Comparison of ENCODE assay signal across 15 cellular contexts in genomic region chr12:19507823-19508222, GRCh38.
DNase-seq lines count a peak whose midpoint lies in the region; FAIRE-seq and TF ChIP-seq lines count a peak whose summit lies in the region.
"Had no signal": no experiment of that assay in that cellular context is flagged by ENCODE, and none has a peak within 500 bp of the region (broad histone marks: within the 10 kb centered on the region; RNA-seq: fewer than 3 reads in every experiment).

No MANE protein-coding gene starts in this region.

- no peak overlapping the region for H3K27ac ChIP-seq in H1 (ENCODE audit: low read depth, low read length)
- H3K27ac ChIP-seq in mesenchymal stem cell (ENCODE audit: low read length, poor library complexity, severe bottlenecking): no peak overlapping the region
- H3K27ac ChIP-seq in Karpas-422 (ENCODE audit: low read length): no peak overlapping the region
- H3K27ac ChIP-seq: HL-60 had no signal

- H2AK5ac ChIP-seq in H1 (ENCODE audit: low read depth, low read length): no peak overlapping the region
- no peak overlapping the region for H2AK5ac ChIP-seq in mesenchymal stem cell (ENCODE audit: low read length, severe bottlenecking)

- H3K4ac ChIP-seq in H1 (replicated peaks; ENCODE audit: insufficient read length, low read depth, low read length) (no peak overlapping the region), mesenchymal stem cell (ENCODE audit: low read depth in 1 of 2, low read length in 2 of 2) (no peak overlapping the region)

- TF ChIP-seq EP300 in H1 (IDR thresholded peaks at IDR 0.05; ENCODE audit: borderline replicate concordance in 1 of 2, low read depth in 2 of 2, low read length in 2 of 2): no peak

- CTCF ChIA-PET in H1 (lab: Charles Lee; ENCODE audit: partially characterized antibody): interaction anchor here (0.6 to 1.8 kb wide), 8 partner anchors 9 to 923 kb away, joined by 3 to 5 read pairs (median 3); no protein-coding TSS in a partner anchor

- H3K79me1 ChIP-seq in H1 (ENCODE audit: low read depth, low read length) (peaks cover 13% of the 10 kb centered on the region), mesenchymal stem cell (replicated peaks; ENCODE audit: low read length, poor library complexity, severe bottlenecking) (peaks cover 25% of the 10 kb centered on the region)

- no peaks in the 10 kb centered on the region for H3K9me2 ChIP-seq in Karpas-422 (replicated peaks; ENCODE audit: insufficient read depth, low read length)

- peaks cover 0 to 40% (median 9%) of the 10 kb centered on the region in 4 experiments; a peak in 4 of 8 replicates for H3K36me3 ChIP-seq in H1 (ENCODE audit: control insufficient read depth in 2 of 4, insufficient read depth in 4 of 4, low read length in 3 of 4)
- H3K36me3 ChIP-seq in mesenchymal stem cell (ENCODE audit: control insufficient read depth in 1 of 2, insufficient read depth in 2 of 2, low read depth in 1 of 2, low read length in 2 of 2): peaks cover 8 to 21% of the 10 kb centered on the region in 2 experiments
- H3K36me3 ChIP-seq in Karpas-422 (ENCODE audit: insufficient read depth, low read length): peaks cover 2% of the 10 kb centered on the region; the same call in 1 of the 2 replicates

- no peak overlapping the region for H2BK120ac ChIP-seq in H1 (replicated peaks; ENCODE audit: low read depth, low read length)
- H2BK120ac ChIP-seq in mesenchymal stem cell (ENCODE audit: low read depth, low read length): no peak overlapping the region

- H3K23me2 ChIP-seq in H1 (ENCODE audit: low read depth, low read length): no peaks in the 10 kb centered on the region

- H3K56ac ChIP-seq in H1 (replicated peaks; ENCODE audit: insufficient read length, low read depth, low read length): no peak overlapping the region

- H3K4me2 ChIP-seq in H1 (ENCODE audit: insufficient read depth in 1 of 2, low read depth in 2 of 2, low read length in 2 of 2): no peak overlapping the region
- H3K4me2 ChIP-seq in mesenchymal stem cell (ENCODE audit: low read length, poor library complexity, severe bottlenecking): no peak overlapping the region
- H3K4me2 ChIP-seq in Karpas-422 (ENCODE audit: low read depth, low read length, poor library complexity, severe bottlenecking): no peak overlapping the region

- H2AFZ ChIP-seq in H1 (ENCODE audit: low read length): no peak overlapping the region
- H2AFZ ChIP-seq in mesenchymal stem cell (ENCODE audit: low read depth, low read length): no peak overlapping the region
- no peak overlapping the region for H2AFZ ChIP-seq in Karpas-422 (ENCODE audit: low read length)

- no peak overlapping the region for H3K14ac ChIP-seq in H1 (ENCODE audit: insufficient read length)
- no peak overlapping the region for H3K14ac ChIP-seq in mesenchymal stem cell (ENCODE audit: low read length in 2 of 2)

- H2BK15ac ChIP-seq in H1 (ENCODE audit: low read length) (no peak overlapping the region), mesenchymal stem cell (ENCODE audit: low read depth, poor library complexity, severe bottlenecking) (no peak overlapping the region)

- DNase-seq in AG10803 (ENCODE audit: low read depth) (peak; percentile 57), LNCaP clone FGC (ENCODE audit: low read depth) (no peak), H1 (ENCODE audit: low read depth in 1 of 2, low spot score in 2 of 2) (no peak), mesenchymal stem cell (peak; percentile 20), G401 (ENCODE audit: low spot score) (no peak), Karpas-422 (no peak), MV-4-11 (lab: John Stamatoyannopoulos, UW) (no peak)
- DNase-seq in activated CD4-positive, alpha-beta T cell treated with anti-CD3 and anti-CD28 coated beads, Interleukin-2, amount 50 U/mL, for 48 hours: no peak
- DNase-seq: activated CD4-positive, alpha-beta memory T cell treated with anti-CD3 and anti-CD28 coated beads for 36 hours; activated naive CD8-positive, alpha-beta T cell treated with anti-CD3 and anti-CD28 coated beads, Interleukin-2, amount 50 U/mL, for 24 hours; head of caudate nucleus; NCI-H1930; SHP77 had no signal

- in situ Hi-C loops in G401 (cut with HindIII; ENCODE audit: low sequenced_read_pairs): no loop called here

- TF ChIP-seq POLR2A in H1 (IDR thresholded peaks at IDR 0.05; ENCODE audit: control extremely low read depth in 1 of 2, low read depth in 2 of 2, low read length in 2 of 2): no peak

- no peak overlapping the region for H3K18ac ChIP-seq in H1 (ENCODE audit: extremely low read depth, low read length)
- no peak overlapping the region for H3K18ac ChIP-seq in mesenchymal stem cell (ENCODE audit: low read depth in 1 of 2, low read length in 2 of 2)

- H2BK5ac ChIP-seq in H1 (ENCODE audit: low read depth, low read length): no peak overlapping the region
- H2BK5ac ChIP-seq in mesenchymal stem cell (ENCODE audit: low read depth, low read length, poor library complexity, severe bottlenecking): no peak overlapping the region

- no peak overlapping the region for H3K23ac ChIP-seq in H1 (ENCODE audit: insufficient read length)
- no peak overlapping the region for H3K23ac ChIP-seq in mesenchymal stem cell (ENCODE audit: low read length in 2 of 2)

- H4K5ac ChIP-seq in H1 (ENCODE audit: insufficient read length, low read depth, low read length): no peak overlapping the region

- no peak overlapping the region for H2BK20ac ChIP-seq in H1 (ENCODE audit: low read length)

- H4K8ac ChIP-seq in H1 (ENCODE audit: extremely low read depth, insufficient read depth, low read length) (no peak overlapping the region), mesenchymal stem cell (ENCODE audit: low read length) (no peak overlapping the region)

- H4K20me1 ChIP-seq in H1 (replicated peaks in 1 of 2; ENCODE audit: control insufficient read depth in 1 of 2, insufficient read depth in 2 of 2, low read length in 2 of 2): peaks cover 9 to 12% of the 10 kb centered on the region in 2 experiments
- peaks cover 7% of the 10 kb centered on the region; the same call in 1 of the 2 replicates for H4K20me1 ChIP-seq in Karpas-422 (ENCODE audit: insufficient read depth, low read depth, low read length)

- WGBS in H1 (ENCODE audit: extremely low coverage in 1 of 2, insufficient coverage in 1 of 2, insufficient read length in 1 of 2, insufficient replicate concordance in 2 of 2, low coverage in 1 of 2, low lambda C conversion rate in 2 of 2, missing lambda C conversion rate in 1 of 2), 2 experiments: 95% methylated on average over 1 of the region's 1 CpG; no CpG with 5 or more reads in 1 of the 2 experiments
- 100% methylated on average over 1 of the region's 1 CpG for WGBS in mesenchymal stem cell

- H3K27me3 ChIP-seq in H1 (replicated peaks in 1 of 4; ENCODE audit: control insufficient read depth in 3 of 4, extremely low read depth in 1 of 4, insufficient read depth in 3 of 4, low read length in 3 of 4) (no peaks in the 10 kb centered on the region), mesenchymal stem cell (ENCODE audit: control insufficient read depth in 1 of 2, insufficient read depth in 1 of 2, low read length in 2 of 2) (no peaks in the 10 kb centered on the region), Karpas-422 (ENCODE audit: low read length) (no peaks in the 10 kb centered on the region)

- H4K91ac ChIP-seq in H1 (replicated peaks; ENCODE audit: insufficient read length, low read length) (no peak overlapping the region), mesenchymal stem cell (ENCODE audit: low read length) (no peak overlapping the region)

- TF ChIP-seq CTCF in AG10803 (conservative IDR thresholded peaks at IDR 0.05; ENCODE audit: low read length) (peak; percentile 55), LNCaP clone FGC (IDR thresholded peaks at IDR 0.05; ENCODE audit: control insufficient read depth, extremely low read depth, insufficient read depth) (peak; percentile 42), H1 (IDR thresholded peaks at IDR 0.05; ENCODE audit: control extremely low read depth in 1 of 3, insufficient read depth in 1 of 3, low read depth in 1 of 3, low read length in 3 of 3) (peak in 2 of 3 experiments; percentile 2 to 11; a peak in 2 of 4 replicates)

- H3K9me3 ChIP-seq in H1 (ENCODE audit: insufficient read depth in 2 of 2, low read depth in 1 of 2, low read length in 1 of 2) (no peaks in the 10 kb centered on the region), mesenchymal stem cell (ENCODE audit: control insufficient read depth, low read length) (no peaks in the 10 kb centered on the region), Karpas-422 (ENCODE audit: low read length) (no peaks in the 10 kb centered on the region)

- H3K79me2 ChIP-seq in H1 (ENCODE audit: control insufficient read depth in 1 of 2, insufficient read depth in 2 of 2, low read length in 2 of 2) (peaks cover 4 to 85% of the 10 kb centered on the region in 2 experiments; a peak in 3 of 4 replicates), Karpas-422 (ENCODE audit: low read length) (peaks cover 94% of the 10 kb centered on the region)

- H3K4me1 ChIP-seq in H1 (replicated peaks in 1 of 4; ENCODE audit: control insufficient read depth in 3 of 4, insufficient read depth in 4 of 4, low read length in 3 of 4): peaks cover 0 to 2% (median 0%) of the 10 kb centered on the region in 4 experiments; a peak in 1 of 7 replicates
- H3K4me1 ChIP-seq in mesenchymal stem cell (ENCODE audit: control insufficient read depth, insufficient read depth, low read depth, low read length): peaks cover 4% of the 10 kb centered on the region
- H3K4me1 ChIP-seq in Karpas-422 (ENCODE audit: low read length): no peaks in the 10 kb centered on the region

- POLR2A ChIA-PET in H1 (lab: Charles Lee; ENCODE audit: partially characterized antibody): interaction anchor here (1.8 kb wide), 1 partner anchor 20 kb away, joined by 4 read pairs; no protein-coding TSS in a partner anchor

- H3K4me3 ChIP-seq in AG10803 (ENCODE audit: low read length) (no peak overlapping the region), LNCaP clone FGC (ENCODE audit: low read depth, low read length) (no peak overlapping the region), H1 (ENCODE audit: extremely low read depth in 1 of 4, insufficient read depth in 2 of 4, low read depth in 3 of 4, low read length in 4 of 4) (no peak overlapping the region), mesenchymal stem cell (ENCODE audit: insufficient read depth in 1 of 2, low read depth in 1 of 2, low read length in 2 of 2) (no peak overlapping the region), Karpas-422 (ENCODE audit: low read length) (no peak overlapping the region)

- peak; percentile 24 to 34; a peak in 3 of 4 replicates for TF ChIP-seq RAD21 in H1 (IDR thresholded peaks at IDR 0.05 in 1 of 2, conservative IDR thresholded peaks at IDR 0.05 in 1 of 2; ENCODE audit: low read depth in 2 of 2, low read length in 2 of 2)

- no peak for FAIRE-seq in H1 (lab: Jason Lieb, UNC)
- FAIRE-seq: urothelium cell line had no signal

- H3K9ac ChIP-seq in H1 (replicated peaks in 1 of 4; ENCODE audit: extremely low read depth in 1 of 4, low read depth in 3 of 4, low read length in 3 of 4) (no peak overlapping the region), mesenchymal stem cell (ENCODE audit: low read length) (peak overlapping the region; percentile 35), Karpas-422 (ENCODE audit: low read length) (no peak overlapping the region)

- H2BK12ac ChIP-seq in H1 (ENCODE audit: low read depth, low read length) (no peak overlapping the region), mesenchymal stem cell (ENCODE audit: low read length in 2 of 2) (no peak overlapping the region)

TF ChIP-seq in H1, 55 proteins besides CTCF, POLR2A, EP300 and RAD21 (continues in another document):
- TF ChIP-seq NANOG (IDR thresholded peaks at IDR 0.05; ENCODE audit: insufficient read depth, low read depth, low read length, poor library complexity, severe bottlenecking): no peak

Comparison
In these comparisons a context has a peak if more than half of its experiments do, and no peak if none do; other contexts are left out.
1. DNase-seq: peak in AG10803 (single experiment) and mesenchymal stem cell (single experiment); none in LNCaP clone FGC (single experiment), H1 (0 of 2), G401 (single experiment), activated CD4-positive, alpha-beta T cell treated with anti-CD3 and anti-CD28 coated beads, Interleukin-2, amount 50 U/mL, for 48 hours (0 of 2), Karpas-422 (single experiment) and MV-4-11 (single experiment).
2. Peak in every context shown above with its lines, with median percentiles within 50 percentile points of each other: CTCF ChIP-seq.